In genomic region chr6:49333345-49334120, GRCh38 we compare ENCODE assay signal across 29 cellular contexts.
DNase-seq lines count a peak whose midpoint lies in the region; ATAC-seq and TF ChIP-seq lines count a peak whose summit lies in the region.
"Had no signal": no experiment of that assay in that cellular context is flagged by ENCODE, and none has a peak within 500 bp of the region (broad histone marks: within the 10 kb centered on the region; RNA-seq: fewer than 3 reads in every experiment).

No MANE protein-coding gene starts in this region.

- H3K79me1 ChIP-seq in trophoblast cell (ENCODE audit: low read length), result no peaks in the 10 kb centered on the region

- H3K4me1 ChIP-seq in adipocyte (ENCODE audit: control insufficient read depth, insufficient read depth, low read length), result no peaks in the 10 kb centered on the region
- no peaks in the 10 kb centered on the region for H3K4me1 ChIP-seq in trophoblast cell (ENCODE audit: control insufficient read depth in 1 of 2, insufficient read depth in 2 of 2, low read length in 2 of 2)
- H3K4me1 ChIP-seq in gastroesophageal sphincter, result peaks cover 0 to 4% (median 0%) of the 10 kb centered on the region in 3 donors
- no peaks in the 10 kb centered on the region for H3K4me1 ChIP-seq in right atrium auricular region
- H3K4me1 ChIP-seq: HAP-1, SJSA1, tibial nerve had no signal

- no peak for TF ChIP-seq EP300 in gastroesophageal sphincter (IDR thresholded peaks at IDR 0.05)

- no peak overlapping the region for H2AFZ ChIP-seq in trophoblast cell (ENCODE audit: insufficient read depth, low read length, poor library complexity)

- H4K12ac ChIP-seq in trophoblast cell (ENCODE audit: low read depth, low read length), result no peak overlapping the region

- H4K91ac ChIP-seq in trophoblast cell (ENCODE audit: low read depth, low read length), result no peak overlapping the region

- H3K36me3 ChIP-seq in adipocyte (ENCODE audit: control insufficient read depth, insufficient read depth, low read length, severe bottlenecking), result no peaks in the 10 kb centered on the region
- no peaks in the 10 kb centered on the region for H3K36me3 ChIP-seq in trophoblast cell (ENCODE audit: control insufficient read depth in 1 of 2, insufficient read depth in 2 of 2, low read length in 2 of 2)
- no peaks in the 10 kb centered on the region for H3K36me3 ChIP-seq in gastroesophageal sphincter
- no peaks in the 10 kb centered on the region for H3K36me3 ChIP-seq in right atrium auricular region
- H3K36me3 ChIP-seq: HAP-1, SJSA1, tibial nerve, WERI-Rb-1 had no signal

- ATAC-seq in gastroesophageal sphincter, result no peak
- ATAC-seq: CD8-positive, alpha-beta T cell; esophagus mucosa; naive thymus-derived CD4-positive, alpha-beta T cell; sciatic nerve had no signal

- H2AK5ac ChIP-seq in trophoblast cell (ENCODE audit: low read length), result no peak overlapping the region

- H3K27ac ChIP-seq in trophoblast cell (ENCODE audit: low read depth, low read length) (no peak overlapping the region), gastroesophageal sphincter (no peak overlapping the region), right atrium auricular region (no peak overlapping the region)
- H3K27ac ChIP-seq: SJSA1, tibial nerve, WERI-Rb-1 had no signal

- H3K23ac ChIP-seq in trophoblast cell (ENCODE audit: low read length), result no peak overlapping the region

- H4K8ac ChIP-seq in trophoblast cell (ENCODE audit: low read depth, low read length), result no peak overlapping the region

- TF ChIP-seq CTCF in LNCaP clone FGC (IDR thresholded peaks at IDR 0.05; ENCODE audit: control insufficient read depth, extremely low read depth, insufficient read depth) (no peak), gastroesophageal sphincter (IDR thresholded peaks at IDR 0.05) (no peak), right atrium auricular region (IDR thresholded peaks at IDR 0.05) (no peak)

- DNase-seq in LNCaP clone FGC (ENCODE audit: low read depth), result peak; percentile 19
- peak; percentile 51 for DNase-seq in adipocyte (ENCODE audit: low read depth)
- DNase-seq in fibroblast of peridontal ligament (ENCODE audit: extremely low read depth), result peak; percentile 83
- DNase-seq in trophoblast cell, result peak; percentile 2 to 17
- no peak for DNase-seq in activated CD4-positive, alpha-beta T cell treated with anti-CD3 and anti-CD28 coated beads, Interleukin-2, amount 50 U/mL, for 48 hours
- DNase-seq in DMS53 treated with DMSO at 0.1 percent for 48 hours (lab: John Stamatoyannopoulos, UW; ENCODE audit: unreplicated experiment), result no peak
- no peak for DNase-seq in right atrium auricular region (ENCODE audit: low spot score)
- DNase-seq: ACHN; activated CD4-positive, alpha-beta T cell treated with anti-CD3 and anti-CD28 coated beads for 48 hours; activated effector memory CD4-positive, alpha-beta T cell treated with anti-CD3 and anti-CD28 coated beads, Interleukin-2, amount 50 U/mL, for 16 hours; activated naive CD8-positive, alpha-beta T cell treated with anti-CD3 and anti-CD28 coated beads, Interleukin-2, amount 10 ng/mL, durations not matched to agents 7 days and 5 days; activated T-cell treated with anti-CD3 and anti-CD28 coated beads, Interleukin-2, amount 50 U/mL, for 1 hour; CD8-positive, alpha-beta T cell; central memory CD4-positive, alpha-beta T cell; cortex of kidney; kidney; naive thymus-derived CD4-positive, alpha-beta T cell; NCI-H1048; NCI-H2107; NCI-H774; stimulated activated CD4-positive, alpha-beta T cell treated with anti-CD3 and anti-CD28 coated beads, Interleukin-4, amount 100 ng/mL, for 1 hour; T1000; WERI-Rb-1 had no signal

- H3K4me2 ChIP-seq in trophoblast cell (ENCODE audit: low read length), result no peak overlapping the region

- no peak overlapping the region for H3K9ac ChIP-seq in adipocyte (ENCODE audit: low read length)
- H3K9ac ChIP-seq in trophoblast cell (ENCODE audit: low read length), result no peak overlapping the region

- H2BK12ac ChIP-seq in trophoblast cell (ENCODE audit: low read length), result no peak overlapping the region

- no peak overlapping the region for H3K18ac ChIP-seq in trophoblast cell (ENCODE audit: low read length)

- H3K14ac ChIP-seq in trophoblast cell (ENCODE audit: low read length), result no peak overlapping the region

- H3K4me3 ChIP-seq in LNCaP clone FGC (ENCODE audit: low read depth, low read length) (no peak overlapping the region), adipocyte (ENCODE audit: low read length) (no peak overlapping the region), trophoblast cell (ENCODE audit: low read depth, low read length) (no peak overlapping the region), gastroesophageal sphincter (no peak overlapping the region), right atrium auricular region (no peak overlapping the region)
- H3K4me3 ChIP-seq: HAP-1, SJSA1, tibial nerve had no signal

- no peaks in the 10 kb centered on the region for H3K9me3 ChIP-seq in adipocyte (ENCODE audit: control insufficient read depth, low read length)
- H3K9me3 ChIP-seq in trophoblast cell (ENCODE audit: insufficient read depth, low read depth, low read length), result no peaks in the 10 kb centered on the region
- H3K9me3 ChIP-seq in gastroesophageal sphincter, result no peaks in the 10 kb centered on the region
- H3K9me3 ChIP-seq in right atrium auricular region, result no peaks in the 10 kb centered on the region
- H3K9me3 ChIP-seq: HAP-1, SJSA1 had no signal

- no peak for TF ChIP-seq POLR2A in gastroesophageal sphincter (IDR thresholded peaks at IDR 0.05)

- H3K27me3 ChIP-seq in adipocyte (replicated peaks; ENCODE audit: control insufficient read depth, insufficient read depth, low read length) (no peaks in the 10 kb centered on the region), trophoblast cell (ENCODE audit: insufficient read depth, low read length) (no peaks in the 10 kb centered on the region), gastroesophageal sphincter (no peaks in the 10 kb centered on the region), right atrium auricular region (no peaks in the 10 kb centered on the region)
- H3K27me3 ChIP-seq: SJSA1, tibial nerve had no signal

- WGBS in trophoblast cell (ENCODE audit: extremely low coverage, insufficient coverage, insufficient read length), result no CpG with 5 or more reads among the region's 4 CpGs
- WGBS in gastroesophageal sphincter (ENCODE audit: low coverage in 1 of 2), 2 donors, result 61 to 64% methylated on average over 4 of the region's 4 CpGs

- H2BK120ac ChIP-seq in trophoblast cell (ENCODE audit: insufficient read depth, low read length, poor library complexity), result no peak overlapping the region

- no peak overlapping the region for H2BK5ac ChIP-seq in trophoblast cell (ENCODE audit: low read depth, low read length, poor library complexity)

- H3K4ac ChIP-seq in trophoblast cell (ENCODE audit: low read depth, low read length), result no peak overlapping the region

- no peaks in the 10 kb centered on the region for H3K79me2 ChIP-seq in trophoblast cell (ENCODE audit: control insufficient read depth, insufficient read depth, low read length, poor library complexity)

Comparison
In these comparisons a context has a peak if more than half of its experiments do, and no peak if none do; other contexts are left out.
1. DNase-seq: peak in LNCaP clone FGC (single experiment), adipocyte (single experiment), fibroblast of peridontal ligament (single experiment) and trophoblast cell (2 of 2); none in activated CD4-positive, alpha-beta T cell treated with anti-CD3 and anti-CD28 coated beads, Interleukin-2, amount 50 U/mL, for 48 hours (0 of 2), DMS53 treated with DMSO at 0.1 percent for 48 hours (single experiment) and right atrium auricular region (single experiment).